In genomic region chr3:42590989-42591756, GRCh38 we compare ENCODE assay signal across 8 cellular contexts. TPM values are rescaled to one million over a fixed set of nuclear protein-coding genes. Genes with fewer than 3 reads are reported as not detected.
A peak's percentile ranks its signal among the peaks of the same experiment; 100 is the strongest.
DNase-seq lines count a peak whose midpoint lies in the region; ATAC-seq and TF ChIP-seq lines count a peak whose summit lies in the region.

No MANE protein-coding gene starts in this region.

- no peaks in the 10 kb centered on the region for H3K9me3 ChIP-seq in CD8-positive, alpha-beta memory T cell (ENCODE audit: low read length)
- no peaks in the 10 kb centered on the region for H3K9me3 ChIP-seq in muscle layer of colon (ENCODE audit: low read length)

- H3K9ac ChIP-seq in muscle layer of colon (ENCODE audit: low read length), result peak overlapping the region; percentile 53

- TF ChIP-seq CTCF in choroid plexus epithelial cell (conservative IDR thresholded peaks at IDR 0.05; ENCODE audit: low read depth, low read length), result no peak

- H3K27ac Mint-ChIP-seq in CD8-positive, alpha-beta memory T cell, result peak overlapping the region; percentile 93 to 100 (median 98)

- no peak for ATAC-seq in HG03095 (IDR thresholded peaks at IDR 0.05; ENCODE audit: unreplicated experiment)

- H3K36me3 Mint-ChIP-seq in CD8-positive, alpha-beta memory T cell, result peaks cover 0 to 40% (median 7%) of the 10 kb centered on the region in 3 donors

- H3K27ac ChIP-seq in CD8-positive, alpha-beta memory T cell (ENCODE audit: low read depth, low read length), result peak overlapping the region; percentile 86
- peak overlapping the region; percentile 63 for H3K27ac ChIP-seq in muscle layer of colon (ENCODE audit: low read depth, low read length)

- H3K4me1 Mint-ChIP-seq in CD8-positive, alpha-beta memory T cell, result peaks cover 31 to 46% (median 46%) of the 10 kb centered on the region in 3 donors

- no peaks in the 10 kb centered on the region for H3K9me3 Mint-ChIP-seq in CD8-positive, alpha-beta memory T cell

- CTCF ChIA-PET in CD8-positive, alpha-beta memory T cell (lab: Charles Lee), result interaction anchor here (1.0 to 2.1 kb wide), 10 partner anchors 9 to 90 kb away, joined by 3 to 9 read pairs (median 4); partner anchors contain the start of genes NKTR, SEC22C and VIPR1

- peaks cover 0 to 3% of the 10 kb centered on the region in 2 donors for H3K27me3 Mint-ChIP-seq in CD8-positive, alpha-beta memory T cell

- peak overlapping the region; percentile 74 for H3K4me3 ChIP-seq in CD8-positive, alpha-beta memory T cell (ENCODE audit: low read length)
- H3K4me3 ChIP-seq in choroid plexus epithelial cell (ENCODE audit: low read depth, low read length) (peak overlapping the region; percentile 76), muscle layer of colon (ENCODE audit: low read depth in 1 of 2, low read length in 2 of 2) (peak overlapping the region; percentile 31 to 72)

- POLR2A ChIA-PET in CD8-positive, alpha-beta memory T cell (lab: Charles Lee), result interaction anchor here (0.7 to 3.2 kb wide), 8 partner anchors 10 to 89 kb away, joined by 3 to 26 read pairs (median 4); partner anchors contain the start of genes NKTR, SEC22C, VIPR1 and ZBTB47

- H3K4me3 Mint-ChIP-seq in CD8-positive, alpha-beta memory T cell, result peak overlapping the region; percentile 90 to 100 (median 98)

- H3K36me3 ChIP-seq in CD8-positive, alpha-beta memory T cell (ENCODE audit: insufficient read depth, low read length), result peaks cover 20% of the 10 kb centered on the region
- H3K36me3 ChIP-seq in muscle layer of colon (ENCODE audit: insufficient read depth, low read length), result no peaks in the 10 kb centered on the region

- no peaks in the 10 kb centered on the region for H3K27me3 ChIP-seq in CD8-positive, alpha-beta memory T cell (ENCODE audit: insufficient read depth, low read length, poor library complexity, severe bottlenecking)
- H3K27me3 ChIP-seq in muscle layer of colon (ENCODE audit: control insufficient read depth in 1 of 2, insufficient read depth in 2 of 2, low read length in 2 of 2), result no peaks in the 10 kb centered on the region

- peaks cover 34% of the 10 kb centered on the region for H3K4me1 ChIP-seq in CD8-positive, alpha-beta memory T cell (ENCODE audit: insufficient read depth, low read length)
- peaks cover 8% of the 10 kb centered on the region for H3K4me1 ChIP-seq in muscle layer of colon (ENCODE audit: insufficient read depth, low read length)

- no peak for DNase-seq in CD8-positive, alpha-beta memory T cell
- peak; percentile 29 for DNase-seq in M059J (ENCODE audit: low read depth)
- DNase-seq in choroid plexus epithelial cell (ENCODE audit: low read depth), result peak; percentile 33
- DNase-seq in NCI-H187 (lab: John Stamatoyannopoulos, UW), result no peak
- no peak for DNase-seq in SIG-M5 (lab: John Stamatoyannopoulos, UW)
- no peak for DNase-seq in NK-92 treated with Interleukin-12 subunit alpha and Interleukin-12 subunit beta, amount 100 ng/mL, for 24 hours (lab: John Stamatoyannopoulos, UW)

RNA-seq across cellular contexts. Expression of gene SS18L2, which starts 0.5 kb away (rescaled TPM):
- 10 to 100 TPM; 80.4 to 80.7 TPM for total RNA-seq in CD8-positive, alpha-beta memory T cell
- polyA plus RNA-seq in CD8-positive, alpha-beta memory T cell, result 159 TPM
- 34.6 and 35.1 TPM in 2 replicates for total RNA-seq in M059J (2014; rRNA removed; shearing (Covaris generic))

RNA-seq across cellular contexts. Expression of gene NKTR, which starts 9.3 kb away (rescaled TPM):
- 10 to 100 TPM; 54.1 to 58.2 TPM for total RNA-seq in CD8-positive, alpha-beta memory T cell
- 15.8 TPM for polyA plus RNA-seq in CD8-positive, alpha-beta memory T cell
- total RNA-seq in M059J (2014; rRNA removed; shearing (Covaris generic)), result 8.0 and 9.4 TPM in 2 replicates

RNA-seq across cellular contexts. Expression of gene SEC22C, which starts 9.4 kb away (rescaled TPM):
- total RNA-seq in CD8-positive, alpha-beta memory T cell, result 10 to 100 TPM; 52.6 to 53.6 TPM
- 45.5 TPM for polyA plus RNA-seq in CD8-positive, alpha-beta memory T cell
- total RNA-seq in M059J (2014; rRNA removed; shearing (Covaris generic)), result 47.3 and 57.7 TPM in 2 replicates

Comparison
In these comparisons a context has a peak if more than half of its experiments do, and no peak if none do; other contexts are left out.
1. DNase-seq: peak in M059J (single experiment) and choroid plexus epithelial cell (single experiment); none in CD8-positive, alpha-beta memory T cell (0 of 5), NCI-H187 (0 of 2), SIG-M5 (single experiment) and NK-92 treated with Interleukin-12 subunit alpha and Interleukin-12 subunit beta, amount 100 ng/mL, for 24 hours (single experiment).
2. Peak in every context shown above with its lines, with median percentiles within 50 percentile points of each other: H3K4me3 ChIP-seq.